In genomic region chr6:130322673-130323268, GRCh38 we compare ENCODE assay signal across 9 cellular contexts. TPM values are rescaled to one million over a fixed set of nuclear protein-coding genes. Genes with fewer than 3 reads are reported as not detected.
DNase-seq lines count a peak whose midpoint lies in the region; FAIRE-seq and TF ChIP-seq lines count a peak whose summit lies in the region.
"Had no signal": no experiment of that assay in that cellular context is flagged by ENCODE, and none has a peak within 500 bp of the region (broad histone marks: within the 10 kb centered on the region; RNA-seq: fewer than 3 reads in every experiment).

No MANE protein-coding gene starts in this region.

- H3K4me3 ChIP-seq in BJ (ENCODE audit: low read depth, low read length) = no peak overlapping the region
- no peak overlapping the region for H3K4me3 ChIP-seq in epithelial cell of esophagus (ENCODE audit: low read length)
- no peak overlapping the region for H3K4me3 ChIP-seq in lower leg skin (ENCODE audit: low read depth, poor library complexity, severe bottlenecking)

- TF ChIP-seq POLR2A in lower leg skin (IDR thresholded peaks at IDR 0.05) = no peak

- no peaks in the 10 kb centered on the region for H3K9me3 Mint-ChIP-seq in activated CD4-positive, alpha-beta memory T cell treated with anti-CD3 and anti-CD28 coated beads for 36 hours
- H3K9me3 Mint-ChIP-seq in nephron progenitor cell (no peaks in the 10 kb centered on the region), type B pancreatic cell (no peaks in the 10 kb centered on the region)
- H3K9me3 Mint-ChIP-seq: IgD-negative memory B cell had no signal

- H3K36me3 ChIP-seq in BJ (ENCODE audit: control insufficient read depth, insufficient read depth, low read length) = no peaks in the 10 kb centered on the region

- H3K4me1 Mint-ChIP-seq in activated CD4-positive, alpha-beta memory T cell treated with anti-CD3 and anti-CD28 coated beads for 36 hours (ENCODE audit: low read depth) = peaks cover 4% of the 10 kb centered on the region
- no peaks in the 10 kb centered on the region for H3K4me1 Mint-ChIP-seq in nephron progenitor cell
- no peaks in the 10 kb centered on the region for H3K4me1 Mint-ChIP-seq in type B pancreatic cell (ENCODE audit: unreplicated experiment)

- H3K27me3 Mint-ChIP-seq in activated CD4-positive, alpha-beta memory T cell treated with anti-CD3 and anti-CD28 coated beads for 36 hours = no peaks in the 10 kb centered on the region
- H3K27me3 Mint-ChIP-seq in nephron progenitor cell (ENCODE audit: low read depth, poor library complexity) (no peaks in the 10 kb centered on the region), type B pancreatic cell (no peaks in the 10 kb centered on the region)
- H3K27me3 Mint-ChIP-seq: IgD-negative memory B cell had no signal

- TF ChIP-seq CTCF in BJ (IDR thresholded peaks at IDR 0.05; ENCODE audit: insufficient read depth, low read depth, low read length) (peak; percentile 91), epithelial cell of esophagus (IDR thresholded peaks at IDR 0.05; ENCODE audit: insufficient read depth, low read depth, low read length, missing control alignments) (peak; percentile 94), nephron progenitor cell (IDR thresholded peaks at IDR 0.05) (peak; percentile 87), type B pancreatic cell (conservative IDR thresholded peaks at IDR 0.05) (peak; percentile 97), lower leg skin (IDR thresholded peaks at IDR 0.05) (no peak)

- no peak overlapping the region for H3K4me3 Mint-ChIP-seq in activated CD4-positive, alpha-beta memory T cell treated with anti-CD3 and anti-CD28 coated beads for 36 hours
- H3K4me3 Mint-ChIP-seq in nephron progenitor cell (no peak overlapping the region), type B pancreatic cell (no peak overlapping the region)
- H3K4me3 Mint-ChIP-seq: IgD-negative memory B cell had no signal

- no peak for DNase-seq in BJ (ENCODE audit: low read depth)
- peak; percentile 10 for DNase-seq in GM19239 (ENCODE audit: insufficient read length, low spot score)
- peak; percentile 52 for DNase-seq in NCI-H345 (lab: John Stamatoyannopoulos, UW)
- DNase-seq in activated CD4-positive, alpha-beta memory T cell treated with anti-CD3 and anti-CD28 coated beads for 36 hours = peak; percentile 59
- DNase-seq in epithelial cell of esophagus (ENCODE audit: low read depth) = peak; percentile 68
- peak; percentile 33 for DNase-seq in nephron progenitor cell
- no peak for DNase-seq in type B pancreatic cell (ENCODE audit: extremely low spot score, unreplicated experiment)
- no peak for DNase-seq in lower leg skin (ENCODE audit: low spot score in 2 of 2)

- POLR2A ChIA-PET in BJ (lab: Charles Lee) = no interaction called here
- POLR2A ChIA-PET in activated CD4-positive, alpha-beta memory T cell treated with anti-CD3 and anti-CD28 coated beads for 36 hours (lab: Charles Lee) = no interaction called here

- H3K27me3 ChIP-seq in BJ (ENCODE audit: control insufficient read depth, insufficient read depth, low read length) = no peaks in the 10 kb centered on the region

- peak; percentile 96 for FAIRE-seq in GM19239 (lab: Jason Lieb, UNC)

- CTCF ChIA-PET in BJ (lab: Yijun Ruan, JAX) = interaction anchor here (0.6 to 3.6 kb wide), 18 partner anchors 8 to 550 kb away, joined by 3 to 57 read pairs (median 4); no protein-coding TSS in a partner anchor
- CTCF ChIA-PET in activated CD4-positive, alpha-beta memory T cell treated with anti-CD3 and anti-CD28 coated beads for 36 hours (lab: Charles Lee) = interaction anchor here (1.1 to 4.9 kb wide), 13 partner anchors 9 to 549 kb away, joined by 3 to 121 read pairs (median 3); no protein-coding TSS in a partner anchor

- 7 to 8% methylated on average over 3 of the region's 3 CpGs for WGBS in lower leg skin, 2 donors

- H3K27ac Mint-ChIP-seq in activated CD4-positive, alpha-beta memory T cell treated with anti-CD3 and anti-CD28 coated beads for 36 hours = no peak overlapping the region
- H3K27ac Mint-ChIP-seq in nephron progenitor cell (no peak overlapping the region), type B pancreatic cell (no peak overlapping the region)
- H3K27ac Mint-ChIP-seq: IgD-negative memory B cell had no signal

- H3K36me3 Mint-ChIP-seq in activated CD4-positive, alpha-beta memory T cell treated with anti-CD3 and anti-CD28 coated beads for 36 hours = no peaks in the 10 kb centered on the region
- H3K36me3 Mint-ChIP-seq in nephron progenitor cell (ENCODE audit: low read depth) (no peaks in the 10 kb centered on the region), type B pancreatic cell (no peaks in the 10 kb centered on the region)

- intact Hi-C loops in activated CD4-positive, alpha-beta memory T cell treated with anti-CD3 and anti-CD28 coated beads for 36 hours (cut with micrococcal nuclease) = loop anchor here (1.0 to 5.0 kb wide), 5 partner anchors 60 to 550 kb away; no protein-coding TSS in a partner anchor
- intact Hi-C loops in lower leg skin (cut with DNase I; ENCODE audit: low total_unique reads) = loop anchor here (10.0 kb wide), 3 partner anchors 372 to 552 kb away; no protein-coding TSS in a partner anchor

RNA-seq across cellular contexts. Expression of gene TMEM200A, which starts 43.0 kb away (rescaled TPM):
- 6.0 and 9.2 TPM in 2 replicates for polyA plus RNA-seq in BJ (2011; rRNA removed)
- polyA minus RNA-seq in BJ (2011; rRNA and poly(A)+ RNA removed) = 5.9 and 8.7 TPM in 2 replicates
- total RNA-seq in activated CD4-positive, alpha-beta memory T cell treated with anti-CD3 and anti-CD28 coated beads for 36 hours = under 1 TPM; 0.34 to 0.78 TPM
- total RNA-seq in type B pancreatic cell (ENCODE audit: low replicate concordance) (18.4 and 19.2 TPM in 2 replicates), lower leg skin (1 to 10 TPM in 1 of 4 donors, under 1 TPM in 3; 0.23 to 1.6 (median 0.68) TPM)

Comparison
In these comparisons a context has a peak if more than half of its experiments do, and no peak if none do; other contexts are left out.
1. DNase-seq: peak in GM19239 (single experiment), NCI-H345 (single experiment), activated CD4-positive, alpha-beta memory T cell treated with anti-CD3 and anti-CD28 coated beads for 36 hours (single experiment), epithelial cell of esophagus (single experiment) and nephron progenitor cell (single experiment); none in BJ (single experiment), type B pancreatic cell (single experiment) and lower leg skin (0 of 2).
2. CTCF ChIP-seq: peak in BJ (single experiment), epithelial cell of esophagus (single experiment), nephron progenitor cell (single experiment) and type B pancreatic cell (single experiment); none in lower leg skin (0 of 3).